Comparison of ENCODE assay signal across 8 cellular contexts in the genomic region with DNA sequence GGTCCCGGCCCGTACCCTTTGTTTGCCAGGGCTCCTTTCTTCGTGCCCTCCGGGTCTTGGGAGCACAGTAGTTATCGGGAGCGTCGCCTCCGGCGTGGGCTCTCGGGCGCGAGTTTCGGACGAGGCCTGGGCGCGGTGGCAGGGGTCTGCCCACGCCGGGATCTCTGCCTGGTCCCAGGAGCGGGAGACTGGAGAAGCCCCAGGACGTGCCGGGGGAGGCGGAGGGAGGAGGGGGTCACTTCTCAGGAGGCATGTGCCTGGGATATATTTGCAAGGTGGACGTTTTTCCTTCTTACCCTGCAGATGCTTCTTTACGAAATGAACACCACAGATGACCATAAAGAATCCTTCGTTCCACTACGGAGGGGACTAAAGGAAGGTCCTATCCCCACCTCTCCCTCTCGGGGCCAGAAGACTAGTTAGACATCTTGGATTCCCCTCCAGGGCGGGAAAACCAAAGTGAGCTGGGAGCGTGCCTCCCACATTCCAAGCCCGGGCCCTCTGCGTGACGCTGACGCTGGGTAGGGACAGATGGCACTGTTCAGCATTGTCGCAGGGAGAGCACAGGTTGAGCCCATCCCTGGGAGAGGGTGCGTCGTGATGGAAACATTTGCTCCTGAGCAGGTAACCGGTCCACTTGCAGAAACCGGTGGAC. TPM values are rescaled to one million over a fixed set of nuclear protein-coding genes. Genes with fewer than 3 reads are reported as not detected.
A peak's percentile ranks its signal among the peaks of the same experiment; 100 is the strongest.
DNase-seq lines count a peak whose midpoint lies in the region; ATAC-seq and TF ChIP-seq lines count a peak whose summit lies in the region.

No MANE protein-coding gene starts in this region.

- H3K9ac ChIP-seq in trophoblast cell (ENCODE audit: low read length), result no peak overlapping the region

- H2BK5ac ChIP-seq in trophoblast cell (ENCODE audit: low read depth, low read length, poor library complexity), result peak overlapping the region; percentile 39

- H3K18ac ChIP-seq in trophoblast cell (ENCODE audit: low read length), result peak overlapping the region; percentile 74

- peak overlapping the region; percentile 68 for H3K4me2 ChIP-seq in trophoblast cell (ENCODE audit: low read length)

- no peaks in the 10 kb centered on the region for H3K27me3 ChIP-seq in trophoblast cell (ENCODE audit: insufficient read depth, low read length)

- H3K79me2 ChIP-seq in trophoblast cell (ENCODE audit: control insufficient read depth, insufficient read depth, low read length, poor library complexity), result peaks cover 18% of the 10 kb centered on the region

- no peak overlapping the region for H3K23ac ChIP-seq in trophoblast cell (ENCODE audit: low read length)

- H2BK12ac ChIP-seq in trophoblast cell (ENCODE audit: low read length), result peak overlapping the region; percentile 68

- DNase-seq in G401 (ENCODE audit: low spot score) (peak; percentile 25), RKO (ENCODE audit: low spot score) (peak; percentile 88), fibroblast of villous mesenchyme (ENCODE audit: low read depth) (no peak), trophoblast cell (peak in 1 of 2 donors; percentile 73), NOMO-1 (lab: John Stamatoyannopoulos, UW; ENCODE audit: unreplicated experiment in 2 of 2) (no peak)

- H4K91ac ChIP-seq in trophoblast cell (ENCODE audit: low read depth, low read length), result peak overlapping the region; percentile 91

- H3K4me3 ChIP-seq in fibroblast of villous mesenchyme (ENCODE audit: low read depth, low read length) (peak overlapping the region; percentile 100), trophoblast cell (ENCODE audit: low read depth, low read length) (peak overlapping the region; percentile 46)

- peaks cover 21% of the 10 kb centered on the region for H3K79me1 ChIP-seq in trophoblast cell (ENCODE audit: low read length)

- WGBS in trophoblast cell (ENCODE audit: extremely low coverage, insufficient coverage, insufficient read length), result no CpG with 5 or more reads among the region's 38 CpGs

- H3K4me1 ChIP-seq in trophoblast cell (ENCODE audit: control insufficient read depth in 1 of 2, insufficient read depth in 2 of 2, low read length in 2 of 2), result peaks cover 15 to 29% of the 10 kb centered on the region in 2 experiments

- in situ Hi-C loops in G401 (cut with HindIII; ENCODE audit: low sequenced_read_pairs), result loop anchor here (25.0 kb wide), 1 partner anchor 113 kb away; no protein-coding TSS in a partner anchor

- peaks cover 5 to 6% of the 10 kb centered on the region in 2 experiments for H3K36me3 ChIP-seq in trophoblast cell (ENCODE audit: control insufficient read depth in 1 of 2, insufficient read depth in 2 of 2, low read length in 2 of 2)

- H3K9me3 ChIP-seq in trophoblast cell (ENCODE audit: insufficient read depth, low read depth, low read length), result no peaks in the 10 kb centered on the region

- H2AFZ ChIP-seq in trophoblast cell (ENCODE audit: insufficient read depth, low read length, poor library complexity), result peak overlapping the region; percentile 35

- peak overlapping the region; percentile 20 for H2AK5ac ChIP-seq in trophoblast cell (ENCODE audit: low read length)

- peak overlapping the region; percentile 58 for H3K14ac ChIP-seq in trophoblast cell (ENCODE audit: low read length)

- no peak for TF ChIP-seq CTCF in fibroblast of villous mesenchyme (IDR thresholded peaks at IDR 0.05; ENCODE audit: insufficient read depth, low read depth, low read length)

- ATAC-seq in GM21367 (IDR thresholded peaks at IDR 0.05; ENCODE audit: unreplicated experiment), result no peak
- ATAC-seq in GM21723 (IDR thresholded peaks at IDR 0.05; ENCODE audit: unreplicated experiment), result no peak
- ATAC-seq in HG02759 (IDR thresholded peaks at IDR 0.05; ENCODE audit: unreplicated experiment), result no peak

- peak overlapping the region; percentile 65 for H2BK120ac ChIP-seq in trophoblast cell (ENCODE audit: insufficient read depth, low read length, poor library complexity)

- H3K4ac ChIP-seq in trophoblast cell (ENCODE audit: low read depth, low read length), result peak overlapping the region; percentile 14

- peak overlapping the region; percentile 47 for H4K8ac ChIP-seq in trophoblast cell (ENCODE audit: low read depth, low read length)

- H3K27ac ChIP-seq in trophoblast cell (ENCODE audit: low read depth, low read length), result peak overlapping the region; percentile 15

- H4K12ac ChIP-seq in trophoblast cell (ENCODE audit: low read depth, low read length), result peak overlapping the region; percentile 68

RNA-seq across cellular contexts. Expression of a gene that starts 0.5 kb away (rescaled TPM):
- 54.6 and 70.4 TPM in 2 replicates for total RNA-seq in G401 (2014; rRNA removed; shearing (Covaris generic))
- 343 and 346 TPM in 2 replicates for total RNA-seq in fibroblast of villous mesenchyme
- 83.4 and 89.8 TPM in 2 replicates for polyA plus RNA-seq in trophoblast cell (2013)

Comparison
In these comparisons a context has a peak if more than half of its experiments do, and no peak if none do; other contexts are left out.
1. DNase-seq: peak in G401 (single experiment) and RKO (single experiment); none in fibroblast of villous mesenchyme (single experiment) and NOMO-1 (0 of 2).